14 cellular contexts compared by ENCODE assay signal in genomic region chr17:71633391-71633849, GRCh38.
DNase-seq lines count a peak whose midpoint lies in the region; ATAC-seq, FAIRE-seq and TF ChIP-seq lines count a peak whose summit lies in the region.
"Had no signal": no experiment of that assay in that cellular context is flagged by ENCODE, and none has a peak within 500 bp of the region (broad histone marks: within the 10 kb centered on the region; RNA-seq: fewer than 3 reads in every experiment).

No MANE protein-coding gene starts in this region.

- H3K36me3 Mint-ChIP-seq in natural killer cell: no peaks in the 10 kb centered on the region
- H3K36me3 Mint-ChIP-seq in T-helper 2 cell treated with Interferon-gamma antibody and Interleukin-4, amounts not matched to agents 5 μg/mL and 100 μg/mL, for 36 hours (ENCODE audit: low read depth): no peaks in the 10 kb centered on the region
- H3K36me3 Mint-ChIP-seq: activated naive CD4-positive, alpha-beta T cell treated with anti-CD3 and anti-CD28 coated beads, Interleukin-2, amount 50 U/mL, for 24 hours had no signal

- in situ Hi-C loops in brain microvascular endothelial cell (cut with HindIII; ENCODE audit: low pct_ligation_motif_present, low sequenced_read_pairs): no loop called here

- no peaks in the 10 kb centered on the region for H3K4me1 ChIP-seq in lower lobe of right lung

- H3K27ac Mint-ChIP-seq in natural killer cell: no peak overlapping the region
- H3K27ac Mint-ChIP-seq in T-helper 2 cell treated with Interferon-gamma antibody and Interleukin-4, amounts not matched to agents 5 μg/mL and 100 μg/mL, for 36 hours: no peak overlapping the region
- H3K27ac Mint-ChIP-seq: activated naive CD4-positive, alpha-beta T cell treated with anti-CD3 and anti-CD28 coated beads, Interleukin-2, amount 50 U/mL, for 24 hours had no signal

- H3K9me3 Mint-ChIP-seq in natural killer cell: peaks cover 4 to 9% of the 10 kb centered on the region in 2 donors
- peaks cover 24% of the 10 kb centered on the region for H3K9me3 Mint-ChIP-seq in T-helper 2 cell treated with Interferon-gamma antibody and Interleukin-4, amounts not matched to agents 5 μg/mL and 100 μg/mL, for 36 hours

- intact Hi-C loops in lower lobe of right lung (cut with DNase I): no loop called here
- intact Hi-C loops in natural killer cell (cut with micrococcal nuclease): no loop called here

- no peaks in the 10 kb centered on the region for H3K27me3 Mint-ChIP-seq in natural killer cell (ENCODE audit: low read depth in 2 of 2)
- H3K27me3 Mint-ChIP-seq in T-helper 2 cell treated with Interferon-gamma antibody and Interleukin-4, amounts not matched to agents 5 μg/mL and 100 μg/mL, for 36 hours (ENCODE audit: low read depth): no peaks in the 10 kb centered on the region
- H3K27me3 Mint-ChIP-seq: activated naive CD4-positive, alpha-beta T cell treated with anti-CD3 and anti-CD28 coated beads, Interleukin-2, amount 50 U/mL, for 24 hours had no signal

- H3K4me1 Mint-ChIP-seq in natural killer cell: no peaks in the 10 kb centered on the region
- H3K4me1 Mint-ChIP-seq in T-helper 2 cell treated with Interferon-gamma antibody and Interleukin-4, amounts not matched to agents 5 μg/mL and 100 μg/mL, for 36 hours (ENCODE audit: low read depth): no peaks in the 10 kb centered on the region
- H3K4me1 Mint-ChIP-seq: activated naive CD4-positive, alpha-beta T cell treated with anti-CD3 and anti-CD28 coated beads, Interleukin-2, amount 50 U/mL, for 24 hours had no signal

- no peaks in the 10 kb centered on the region for H3K9me3 ChIP-seq in lower lobe of right lung

- FAIRE-seq in D721Med (lab: Jason Lieb, UNC): no peak
- FAIRE-seq: endothelial cell of umbilical vein had no signal

- H3K36me3 ChIP-seq in brain microvascular endothelial cell (replicated peaks) (no peaks in the 10 kb centered on the region), lower lobe of right lung (no peaks in the 10 kb centered on the region)

- ATAC-seq in lower lobe of right lung (peak; percentile 75 to 91), natural killer cell (no peak), HG02981 (IDR thresholded peaks at IDR 0.05; ENCODE audit: unreplicated experiment) (no peak)

- DNase-seq in AG10803 (ENCODE audit: low read depth): peak; percentile 98
- DNase-seq in LoVo (ENCODE audit: low spot score): peak; percentile 76
- peak; percentile 78 for DNase-seq in brain microvascular endothelial cell
- DNase-seq in lower lobe of right lung: no peak
- no peak for DNase-seq in natural killer cell
- no peak for DNase-seq in T-helper 2 cell treated with Interferon-gamma antibody and Interleukin-4, amounts not matched to agents 5 μg/mL and 100 μg/mL, for 36 hours (ENCODE audit: low spot score)
- no peak for DNase-seq in D721Med (ENCODE audit: insufficient read length, low spot score)
- DNase-seq: activated CD4-positive, alpha-beta T cell treated with anti-CD3 and anti-CD28 coated beads for 48 hours; COR-L47; NCI-H1092 treated with DMSO at 0.1 percent for 48 hours; RPMI8226 had no signal

- H3K27me3 ChIP-seq in brain microvascular endothelial cell (replicated peaks) (no peaks in the 10 kb centered on the region), lower lobe of right lung (ENCODE audit: low read depth) (no peaks in the 10 kb centered on the region)

- H3K4me3 ChIP-seq in AG10803 (ENCODE audit: low read length): peak overlapping the region; percentile 30
- no peak overlapping the region for H3K4me3 ChIP-seq in brain microvascular endothelial cell (ENCODE audit: low read depth, low read length)
- no peak overlapping the region for H3K4me3 ChIP-seq in lower lobe of right lung

- peak overlapping the region; percentile 44 for H3K27ac ChIP-seq in brain microvascular endothelial cell
- no peak overlapping the region for H3K27ac ChIP-seq in lower lobe of right lung

- peak; percentile 21; the same call in 1 of the 2 replicates for TF ChIP-seq CTCF in AG10803 (conservative IDR thresholded peaks at IDR 0.05; ENCODE audit: low read length)
- no peak for TF ChIP-seq CTCF in brain microvascular endothelial cell (IDR thresholded peaks at IDR 0.05; ENCODE audit: low read depth, low read length, missing control alignments)
- TF ChIP-seq CTCF in lower lobe of right lung (IDR thresholded peaks at IDR 0.05): no peak
- no peak for TF ChIP-seq CTCF in natural killer cell (IDR thresholded peaks at IDR 0.05)
- no peak for TF ChIP-seq CTCF in D721Med (IDR thresholded peaks at IDR 0.05; ENCODE audit: insufficient read depth, missing control alignments)

- no peak overlapping the region for H3K4me3 Mint-ChIP-seq in natural killer cell
- H3K4me3 Mint-ChIP-seq in T-helper 2 cell treated with Interferon-gamma antibody and Interleukin-4, amounts not matched to agents 5 μg/mL and 100 μg/mL, for 36 hours: no peak overlapping the region
- H3K4me3 Mint-ChIP-seq: activated naive CD4-positive, alpha-beta T cell treated with anti-CD3 and anti-CD28 coated beads, Interleukin-2, amount 50 U/mL, for 24 hours had no signal

Comparison
In these comparisons a context has a peak if more than half of its experiments do, and no peak if none do; other contexts are left out.
1. DNase-seq: peak in AG10803 (single experiment), LoVo (single experiment) and brain microvascular endothelial cell (single experiment); none in lower lobe of right lung (single experiment), natural killer cell (single experiment), T-helper 2 cell treated with Interferon-gamma antibody and Interleukin-4, amounts not matched to agents 5 μg/mL and 100 μg/mL, for 36 hours (single experiment) and D721Med (single experiment).
2. ATAC-seq: peak in lower lobe of right lung (2 of 2); none in natural killer cell (0 of 3) and HG02981 (single experiment).